8 cellular contexts compared by ENCODE assay signal in genomic region chr3:190120161-190121060, GRCh38. TPM values are rescaled to one million over a fixed set of nuclear protein-coding genes. Genes with fewer than 3 reads are reported as not detected.
DNase-seq lines count a peak whose midpoint lies in the region; ATAC-seq and TF ChIP-seq lines count a peak whose summit lies in the region.

TSS of gene P3H2 (minus strand) at chr3:190120897. CDS start at chr3:190120731, 166 bp downstream.

- no peak within 1 kb of the TSS for H3K27ac Mint-ChIP-seq in activated CD8-positive, alpha-beta T cell treated with anti-CD3 and anti-CD28 coated beads, Interleukin-2, amount 10 ng/mL, durations not matched to agents 7 days and 5 days

- 2% methylated on average over 24 of the region's 105 CpGs for WGBS in suprapubic skin

- peak within 1 kb of the TSS; percentile 32 to 74 for H3K9ac ChIP-seq in mucosa of rectum (ENCODE audit: low read depth in 1 of 2, low read length in 2 of 2)

- peak; percentile 33 for DNase-seq in activated T-cell treated with anti-CD3 and anti-CD28 coated beads for 48 hours (ENCODE audit: low read depth)
- DNase-seq in activated T-cell treated with anti-CD3 and anti-CD28 coated beads, Interleukin-2, amount 50 U/mL, for 1 hour = no peak
- peak; percentile 68 to 74 for DNase-seq in NCI-H1930 (lab: John Stamatoyannopoulos, UW)
- DNase-seq in activated CD8-positive, alpha-beta T cell treated with anti-CD3 and anti-CD28 coated beads, Interleukin-2, amount 10 ng/mL, durations not matched to agents 7 days and 5 days = peak; percentile 22
- peak; percentile 87 for DNase-seq in fibroblast of mammary gland (ENCODE audit: low read depth)
- peak in 1 of 2 donors; percentile 73 for DNase-seq in suprapubic skin (ENCODE audit: low spot score in 2 of 2)

- peaks cover 6% of the 10 kb centered on the region for H3K4me1 Mint-ChIP-seq in activated CD8-positive, alpha-beta T cell treated with anti-CD3 and anti-CD28 coated beads, Interleukin-2, amount 10 ng/mL, durations not matched to agents 7 days and 5 days (ENCODE audit: low read depth)

- H3K27ac ChIP-seq in mucosa of rectum (ENCODE audit: low read depth in 2 of 2, low read length in 2 of 2) = peak within 1 kb of the TSS; percentile 61 to 63
- H3K27ac ChIP-seq in suprapubic skin = peak within 1 kb of the TSS; percentile 80

- H3K4me3 ChIP-seq in fibroblast of mammary gland (ENCODE audit: control insufficient read depth, low read depth, low read length) = peak within 1 kb of the TSS; percentile 55
- peak within 1 kb of the TSS; percentile 70 to 71 for H3K4me3 ChIP-seq in mucosa of rectum (ENCODE audit: low read length in 2 of 2)
- H3K4me3 ChIP-seq in suprapubic skin = peak within 1 kb of the TSS; percentile 82

- CTCF ChIA-PET in activated CD8-positive, alpha-beta T cell treated with anti-CD3 and anti-CD28 coated beads, Interleukin-2, amount 10 ng/mL, durations not matched to agents 7 days and 5 days (lab: Charles Lee) = no interaction called here

- H3K9me3 ChIP-seq in mucosa of rectum (ENCODE audit: control insufficient read depth in 2 of 2, low read length in 2 of 2) (no peaks in the 10 kb centered on the region), suprapubic skin (no peaks in the 10 kb centered on the region)

- no peaks in the 10 kb centered on the region for H3K9me3 Mint-ChIP-seq in activated CD8-positive, alpha-beta T cell treated with anti-CD3 and anti-CD28 coated beads, Interleukin-2, amount 10 ng/mL, durations not matched to agents 7 days and 5 days (ENCODE audit: insufficient read depth)

- POLR2A ChIA-PET in activated CD8-positive, alpha-beta T cell treated with anti-CD3 and anti-CD28 coated beads, Interleukin-2, amount 10 ng/mL, durations not matched to agents 7 days and 5 days (lab: Charles Lee) = no interaction called here

- TF ChIP-seq EP300 in suprapubic skin (IDR thresholded peaks at IDR 0.05) = no peak

- no peaks in the 10 kb centered on the region for H3K36me3 Mint-ChIP-seq in activated CD8-positive, alpha-beta T cell treated with anti-CD3 and anti-CD28 coated beads, Interleukin-2, amount 10 ng/mL, durations not matched to agents 7 days and 5 days (ENCODE audit: low read depth)

- H3K4me1 ChIP-seq in mucosa of rectum (ENCODE audit: control insufficient read depth in 2 of 2, insufficient read depth in 2 of 2, low read length in 2 of 2) (peaks cover 5 to 7% of the 10 kb centered on the region in 2 donors), suprapubic skin (peaks cover 32% of the 10 kb centered on the region)

- H3K27me3 Mint-ChIP-seq in activated CD8-positive, alpha-beta T cell treated with anti-CD3 and anti-CD28 coated beads, Interleukin-2, amount 10 ng/mL, durations not matched to agents 7 days and 5 days (ENCODE audit: low read depth) = peaks cover 56% of the 10 kb centered on the region

- H3K27me3 ChIP-seq in mucosa of rectum (ENCODE audit: control insufficient read depth in 2 of 2, insufficient read depth in 2 of 2, low read length in 2 of 2) (peaks cover 0 to 5% of the 10 kb centered on the region in 2 donors), suprapubic skin (peaks cover 8% of the 10 kb centered on the region)

- peak; percentile 80 for ATAC-seq in HG02885 (IDR thresholded peaks at IDR 0.05; ENCODE audit: poor library complexity, unreplicated experiment)
- ATAC-seq in activated CD8-positive, alpha-beta T cell treated with anti-CD3 and anti-CD28 coated beads, Interleukin-2, amount 10 ng/mL, durations not matched to agents 7 days and 5 days = peak; percentile 83

- H3K36me3 ChIP-seq in mucosa of rectum (ENCODE audit: control insufficient read depth in 2 of 2, insufficient read depth in 2 of 2, low read length in 2 of 2) (no peaks in the 10 kb centered on the region), suprapubic skin (no peaks in the 10 kb centered on the region)

- no peak for TF ChIP-seq POLR2A in suprapubic skin (IDR thresholded peaks at IDR 0.05)

- peak; percentile 41 for TF ChIP-seq CTCF in fibroblast of mammary gland (conservative IDR thresholded peaks at IDR 0.05; ENCODE audit: control insufficient read depth, insufficient read depth, low read depth, low read length)
- peak in 1 of 2 donors; percentile 40 for TF ChIP-seq CTCF in suprapubic skin (IDR thresholded peaks at IDR 0.05)

- H3K4me3 Mint-ChIP-seq in activated CD8-positive, alpha-beta T cell treated with anti-CD3 and anti-CD28 coated beads, Interleukin-2, amount 10 ng/mL, durations not matched to agents 7 days and 5 days = peak within 1 kb of the TSS; percentile 42

RNA-seq across cellular contexts. Expression of gene P3H2, which starts in this region (rescaled TPM):
- not detected for total RNA-seq in activated CD8-positive, alpha-beta T cell treated with anti-CD3 and anti-CD28 coated beads, Interleukin-2, amount 10 ng/mL, durations not matched to agents 7 days and 5 days
- total RNA-seq in suprapubic skin = 10 to 100 TPM; 29.9 to 73.3 (median 54.5) TPM

Comparison
In these comparisons a context has a peak if more than half of its experiments do, and no peak if none do; other contexts are left out.
1. RNA of gene P3H2 (total RNA-seq): 29.9 to 73.3 TPM in suprapubic skin; not detected in activated CD8-positive, alpha-beta T cell treated with anti-CD3 and anti-CD28 coated beads, Interleukin-2, amount 10 ng/mL, durations not matched to agents 7 days and 5 days; every median in the first group is over 10 times any median in the second.
2. Peak in DNase-seq and ATAC-seq in activated CD8-positive, alpha-beta T cell treated with anti-CD3 and anti-CD28 coated beads, Interleukin-2, amount 10 ng/mL, durations not matched to agents 7 days and 5 days; RNA of the gene not detected or under 1 TPM.
3. Peak in every context shown above with its lines, with median percentiles within 50 percentile points of each other: H3K4me3 ChIP-seq.